In the genomic region with DNA sequence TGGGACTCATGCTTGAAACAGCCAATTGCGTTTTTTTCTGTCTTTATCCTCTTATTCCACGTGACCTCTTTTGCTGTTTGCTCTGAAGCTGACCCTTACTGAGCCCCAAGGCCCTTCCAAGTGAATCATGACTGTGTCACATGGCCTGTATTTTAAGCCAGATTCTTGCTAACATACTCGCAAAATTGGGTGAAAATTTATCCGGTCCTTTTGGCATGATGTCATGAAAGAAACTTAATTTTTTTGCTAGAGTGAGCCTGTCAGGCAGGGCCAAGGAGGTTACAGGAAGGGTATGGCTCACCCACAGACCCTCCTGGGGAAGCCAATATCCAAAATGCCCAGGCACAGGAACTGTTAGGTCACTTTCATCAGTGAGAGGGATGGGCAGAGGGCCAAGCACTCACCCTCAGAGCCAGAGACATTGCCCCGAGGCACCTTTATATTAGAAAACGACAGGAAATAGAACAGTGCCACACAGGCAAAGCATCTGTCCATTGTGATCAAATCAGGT, we compare ENCODE assay signal across 13 cellular contexts.
DNase-seq lines count a peak whose midpoint lies in the region; ATAC-seq and TF ChIP-seq lines count a peak whose summit lies in the region.
"Had no signal": no experiment of that assay in that cellular context is flagged by ENCODE, and none has a peak within 500 bp of the region (broad histone marks: within the 10 kb centered on the region; RNA-seq: fewer than 3 reads in every experiment).

No MANE protein-coding gene starts in this region.

- peaks cover 36% of the 10 kb centered on the region for H3K27me3 Mint-ChIP-seq in MCF 10A (ENCODE audit: insufficient read depth, unreplicated experiment)
- peaks cover 22% of the 10 kb centered on the region for H3K27me3 Mint-ChIP-seq in neural progenitor cell (ENCODE audit: insufficient read depth, low read depth)
- H3K27me3 Mint-ChIP-seq: activated CD4-positive, alpha-beta T cell treated with anti-CD3 and anti-CD28 coated beads for 36 hours; activated naive CD4-positive, alpha-beta T cell treated with anti-CD3 and anti-CD28 coated beads, Interleukin-2, amount 50 U/mL, for 24 hours had no signal

- no peaks in the 10 kb centered on the region for H3K9me2 ChIP-seq in MM.1S (replicated peaks; ENCODE audit: insufficient read depth, low read length)

- H3K27ac ChIP-seq in MM.1S (ENCODE audit: low read length): peak overlapping the region; percentile 11; the same call in 1 of the 2 replicates
- H3K27ac ChIP-seq in neural progenitor cell: no peak overlapping the region
- no peak overlapping the region for H3K27ac ChIP-seq in suprapubic skin
- no peak overlapping the region for H3K27ac ChIP-seq in gastroesophageal sphincter
- H3K27ac ChIP-seq: pancreas, SJCRH30 had no signal

- peak overlapping the region; percentile 6; the same call in 1 of the 2 replicates for H3K4me3 ChIP-seq in MM.1S (ENCODE audit: low read length)
- no peak overlapping the region for H3K4me3 ChIP-seq in neural progenitor cell
- no peak overlapping the region for H3K4me3 ChIP-seq in suprapubic skin
- no peak overlapping the region for H3K4me3 ChIP-seq in gastroesophageal sphincter
- H3K4me3 ChIP-seq: pancreas, SJCRH30 had no signal

- peaks cover 15% of the 10 kb centered on the region for H3K4me1 Mint-ChIP-seq in MCF 10A (ENCODE audit: insufficient read depth, unreplicated experiment)
- H3K4me1 Mint-ChIP-seq in neural progenitor cell: peaks cover 29% of the 10 kb centered on the region
- H3K4me1 Mint-ChIP-seq: activated CD4-positive, alpha-beta T cell treated with anti-CD3 and anti-CD28 coated beads for 36 hours; activated naive CD4-positive, alpha-beta T cell treated with anti-CD3 and anti-CD28 coated beads, Interleukin-2, amount 50 U/mL, for 24 hours had no signal

- H3K36me3 ChIP-seq in MM.1S (replicated peaks; ENCODE audit: insufficient read depth, low read length) (no peaks in the 10 kb centered on the region), neural progenitor cell (no peaks in the 10 kb centered on the region), suprapubic skin (no peaks in the 10 kb centered on the region), gastroesophageal sphincter (no peaks in the 10 kb centered on the region)
- H3K36me3 ChIP-seq: pancreas, SJCRH30 had no signal

- peaks cover 4% of the 10 kb centered on the region; the same call in 1 of the 2 replicates for H3K4me1 ChIP-seq in MM.1S (ENCODE audit: low read length)
- peaks cover 8% of the 10 kb centered on the region for H3K4me1 ChIP-seq in neural progenitor cell
- no peaks in the 10 kb centered on the region for H3K4me1 ChIP-seq in suprapubic skin
- H3K4me1 ChIP-seq in gastroesophageal sphincter: no peaks in the 10 kb centered on the region
- H3K4me1 ChIP-seq: pancreas, SJCRH30 had no signal

- ATAC-seq in gastroesophageal sphincter: no peak
- ATAC-seq: activated CD4-positive, alpha-beta T cell treated with anti-CD3 and anti-CD28 coated beads for 36 hours had no signal

- no peaks in the 10 kb centered on the region for H3K9me3 Mint-ChIP-seq in MCF 10A (ENCODE audit: unreplicated experiment)
- H3K9me3 Mint-ChIP-seq in neural progenitor cell: no peaks in the 10 kb centered on the region
- H3K9me3 Mint-ChIP-seq: activated naive CD4-positive, alpha-beta T cell treated with anti-CD3 and anti-CD28 coated beads, Interleukin-2, amount 50 U/mL, for 24 hours had no signal

- H3K27ac Mint-ChIP-seq in MCF 10A (ENCODE audit: low read depth, unreplicated experiment): no peak overlapping the region
- peak overlapping the region; percentile 88 for H3K27ac Mint-ChIP-seq in neural progenitor cell
- H3K27ac Mint-ChIP-seq: activated CD4-positive, alpha-beta T cell treated with anti-CD3 and anti-CD28 coated beads for 36 hours; activated naive CD4-positive, alpha-beta T cell treated with anti-CD3 and anti-CD28 coated beads, Interleukin-2, amount 50 U/mL, for 24 hours had no signal

- intact Hi-C loops in MCF 10A (cut with micrococcal nuclease): no loop called here
- intact Hi-C loops in posterior cingulate gyrus (cut with DNase I): no loop called here

- H3K36me3 Mint-ChIP-seq in MCF 10A (ENCODE audit: insufficient read depth, unreplicated experiment): peaks cover 9% of the 10 kb centered on the region
- no peaks in the 10 kb centered on the region for H3K36me3 Mint-ChIP-seq in neural progenitor cell
- H3K36me3 Mint-ChIP-seq: activated naive CD4-positive, alpha-beta T cell treated with anti-CD3 and anti-CD28 coated beads, Interleukin-2, amount 50 U/mL, for 24 hours had no signal

- H3K9me3 ChIP-seq in MM.1S (replicated peaks; ENCODE audit: insufficient read depth, low read length) (no peaks in the 10 kb centered on the region), neural progenitor cell (ENCODE audit: low read depth) (no peaks in the 10 kb centered on the region), suprapubic skin (no peaks in the 10 kb centered on the region), gastroesophageal sphincter (no peaks in the 10 kb centered on the region)
- H3K9me3 ChIP-seq: pancreas, SJCRH30 had no signal

- H2AFZ ChIP-seq in MM.1S (ENCODE audit: low read length): peak overlapping the region; percentile 42; the same call in 1 of the 2 replicates
- H2AFZ ChIP-seq in neural progenitor cell (replicated peaks): no peak overlapping the region

- 41% methylated on average over 6 of the region's 6 CpGs for WGBS in suprapubic skin
- WGBS in gastroesophageal sphincter (ENCODE audit: low coverage in 1 of 2), 2 donors: 35 to 37% methylated on average over 4 to 6 of the region's 6 CpGs

- CTCF ChIA-PET in MCF 10A (lab: Yijun Ruan, JAX): interaction anchor here (0.8 kb wide), 1 partner anchor 12 kb away, joined by 3 read pairs; no protein-coding TSS in a partner anchor

- no peak overlapping the region for H3K9ac ChIP-seq in MM.1S (ENCODE audit: low read length)
- no peak overlapping the region for H3K9ac ChIP-seq in neural progenitor cell

- no TSS peak for BruUV-seq in MCF 10A (replicated peaks; lab: Mats Ljungman, UMichigan)

- H3K4me2 ChIP-seq in MM.1S (ENCODE audit: low read depth, low read length) (peak overlapping the region; percentile 49), neural progenitor cell (peak overlapping the region; percentile 8)

- POLR2A ChIA-PET in MCF 10A (lab: Yijun Ruan, JAX): interaction anchor here (0.6 kb wide), 1 partner anchor 61 kb away, joined by 3 read pairs; no protein-coding TSS in a partner anchor

- H4K20me1 ChIP-seq in MM.1S (ENCODE audit: insufficient read depth, low read length) (no peaks in the 10 kb centered on the region), neural progenitor cell (ENCODE audit: low read depth) (no peaks in the 10 kb centered on the region)

- peak; percentile 62 for DNase-seq in DMS79 (lab: John Stamatoyannopoulos, UW)
- DNase-seq in MM.1S: no peak
- DNase-seq in MCF 10A (ENCODE audit: unreplicated experiment): peak; percentile 69
- DNase-seq in neural progenitor cell (ENCODE audit: low spot score): peak; percentile 23
- DNase-seq in NCI-H1436 treated with DMSO at 0.1 percent for 48 hours (lab: John Stamatoyannopoulos, UW): no peak
- no peak for DNase-seq in posterior cingulate gyrus
- no peak for DNase-seq in suprapubic skin (ENCODE audit: low spot score in 2 of 2)
- DNase-seq: activated CD4-positive, alpha-beta T cell treated with anti-CD3 and anti-CD28 coated beads for 36 hours; GDM1; pancreas; SJCRH30 had no signal

- no peaks in the 10 kb centered on the region for H3F3A ChIP-seq in MM.1S (ENCODE audit: insufficient read depth, low read length)
- no peaks in the 10 kb centered on the region for H3F3A ChIP-seq in neural progenitor cell (ENCODE audit: low read depth)

- no peak for TF ChIP-seq POLR2A in suprapubic skin (IDR thresholded peaks at IDR 0.05)
- TF ChIP-seq POLR2A in gastroesophageal sphincter (IDR thresholded peaks at IDR 0.05): no peak

- H3K79me2 ChIP-seq in MM.1S (ENCODE audit: low read length): no peaks in the 10 kb centered on the region
- H3K79me2 ChIP-seq in neural progenitor cell (ENCODE audit: low read depth): no peaks in the 10 kb centered on the region

- TF ChIP-seq CTCF in MM.1S (IDR thresholded peaks at IDR 0.05; ENCODE audit: low read length) (no peak), MCF 10A (IDR thresholded peaks at IDR 0.05; ENCODE audit: unreplicated experiment) (no peak), neural progenitor cell (IDR thresholded peaks at IDR 0.05) (no peak), suprapubic skin (IDR thresholded peaks at IDR 0.05) (no peak), gastroesophageal sphincter (IDR thresholded peaks at IDR 0.05) (no peak)

- H3K27me3 ChIP-seq in MM.1S (replicated peaks; ENCODE audit: insufficient read depth, low read length) (no peaks in the 10 kb centered on the region), neural progenitor cell (no peaks in the 10 kb centered on the region), suprapubic skin (peaks cover 19% of the 10 kb centered on the region), gastroesophageal sphincter (peaks cover 26% of the 10 kb centered on the region)
- H3K27me3 ChIP-seq: pancreas had no signal

- TF ChIP-seq EP300 in suprapubic skin (IDR thresholded peaks at IDR 0.05) (no peak), gastroesophageal sphincter (IDR thresholded peaks at IDR 0.05) (no peak)

- H3K4me3 Mint-ChIP-seq in MCF 10A (ENCODE audit: unreplicated experiment) (no peak overlapping the region), neural progenitor cell (no peak overlapping the region)
- H3K4me3 Mint-ChIP-seq: activated CD4-positive, alpha-beta T cell treated with anti-CD3 and anti-CD28 coated beads for 36 hours; activated naive CD4-positive, alpha-beta T cell treated with anti-CD3 and anti-CD28 coated beads, Interleukin-2, amount 50 U/mL, for 24 hours had no signal

Comparison
In these comparisons a context has a peak if more than half of its experiments do, and no peak if none do; other contexts are left out.
1. DNase-seq: peak in DMS79 (single experiment), MCF 10A (single experiment) and neural progenitor cell (single experiment); none in MM.1S (single experiment), NCI-H1436 treated with DMSO at 0.1 percent for 48 hours (single experiment), posterior cingulate gyrus (0 of 10) and suprapubic skin (0 of 2).